ENCODE assay signal across 15 cellular contexts in genomic region chr6:14621518-14621917, GRCh38.
DNase-seq lines count a peak whose midpoint lies in the region; FAIRE-seq and TF ChIP-seq lines count a peak whose summit lies in the region.
"Had no signal": no experiment of that assay in that cellular context is flagged by ENCODE, and none has a peak within 500 bp of the region (broad histone marks: within the 10 kb centered on the region; RNA-seq: fewer than 3 reads in every experiment).

No MANE protein-coding gene starts in this region.

- intact Hi-C loops in A673 (cut with micrococcal nuclease; ENCODE audit: unreplicated experiment) = no loop called here

- CTCF ChIA-PET in A673 (lab: Charles Lee) = no interaction called here

- DNase-seq in A673 (ENCODE audit: low spot score) = peak; percentile 13
- DNase-seq in CD1c-positive myeloid dendritic cell (ENCODE audit: extremely low spot score) = peak; percentile 24
- peak; percentile 22 for DNase-seq in bronchial epithelial cell (ENCODE audit: low read depth)
- DNase-seq in myocyte (ENCODE audit: low read depth) = peak; percentile 13
- no peak for DNase-seq in NCI-H2029 (lab: John Stamatoyannopoulos, UW)
- DNase-seq in stimulated activated CD8-positive, alpha-beta memory T cell treated with anti-CD3 and anti-CD28 coated beads, Interleukin-4, amount 100 ng/mL, for 48 hours = no peak
- DNase-seq in UCSD-AML1 (lab: John Stamatoyannopoulos, UW; ENCODE audit: unreplicated experiment) = no peak
- DNase-seq in NCI-H510A (lab: John Stamatoyannopoulos, UW) = no peak
- DNase-seq: activated CD4-positive, CD25-positive, alpha-beta regulatory T cell; activated naive CD4-positive, alpha-beta T cell; DMS79 treated with DMSO at 0.1 percent for 48 hours; dorsolateral prefrontal cortex; NCI-H1436; Peyer's patch had no signal

- no peak overlapping the region for H3K4me3 ChIP-seq in A673 (ENCODE audit: low read depth, low read length, poor library complexity, severe bottlenecking)
- no peak overlapping the region for H3K4me3 ChIP-seq in bronchial epithelial cell (ENCODE audit: low read depth, low read length)
- H3K4me3 ChIP-seq: Peyer's patch had no signal

- POLR2A ChIA-PET in A673 (lab: Charles Lee; ENCODE audit: low non-redundant PET) = no interaction called here

- H3K27me3 ChIP-seq in A673 (replicated peaks; ENCODE audit: insufficient read depth, low read depth, low read length, poor library complexity) (no peaks in the 10 kb centered on the region), bronchial epithelial cell (ENCODE audit: control insufficient read depth, insufficient read depth, low read length) (no peaks in the 10 kb centered on the region)
- H3K27me3 ChIP-seq: Peyer's patch had no signal

- no peak for FAIRE-seq in bronchial epithelial cell (lab: Jason Lieb, UNC)
- FAIRE-seq: astrocyte had no signal

- no TSS peak for BruUV-seq in A673 (replicated peaks; lab: Mats Ljungman, UMichigan)

- H3K9me3 ChIP-seq in A673 (ENCODE audit: low read depth, low read length, poor library complexity, severe bottlenecking) = no peaks in the 10 kb centered on the region
- H3K9me3 ChIP-seq: Peyer's patch had no signal

- no peak for TF ChIP-seq CTCF in A673 (conservative IDR thresholded peaks at IDR 0.05; ENCODE audit: low read depth, low read length)
- no peak for TF ChIP-seq CTCF in bronchial epithelial cell (IDR thresholded peaks at IDR 0.05; ENCODE audit: insufficient read depth, low read length, severe bottlenecking)

- peaks cover 8% of the 10 kb centered on the region for H3K4me1 ChIP-seq in A673 (ENCODE audit: insufficient read depth, low read length, poor library complexity, severe bottlenecking)

- no peaks in the 10 kb centered on the region for H3K36me3 ChIP-seq in A673 (ENCODE audit: insufficient read depth, low read length, poor library complexity, severe bottlenecking)
- no peaks in the 10 kb centered on the region for H3K36me3 ChIP-seq in bronchial epithelial cell (ENCODE audit: control insufficient read depth, insufficient read depth, low read length)
- H3K36me3 ChIP-seq: Peyer's patch had no signal

- no peak overlapping the region for H3K27ac ChIP-seq in A673 (ENCODE audit: low read depth, low read length, poor library complexity, severe bottlenecking)
- H3K27ac ChIP-seq: dorsolateral prefrontal cortex, Peyer's patch had no signal

Comparison
In these comparisons a context has a peak if more than half of its experiments do, and no peak if none do; other contexts are left out.
1. DNase-seq: peak in A673 (single experiment), CD1c-positive myeloid dendritic cell (single experiment), bronchial epithelial cell (single experiment) and myocyte (single experiment); none in NCI-H2029 (single experiment), stimulated activated CD8-positive, alpha-beta memory T cell treated with anti-CD3 and anti-CD28 coated beads, Interleukin-4, amount 100 ng/mL, for 48 hours (single experiment), UCSD-AML1 (single experiment) and NCI-H510A (single experiment).